In the genomic region with DNA sequence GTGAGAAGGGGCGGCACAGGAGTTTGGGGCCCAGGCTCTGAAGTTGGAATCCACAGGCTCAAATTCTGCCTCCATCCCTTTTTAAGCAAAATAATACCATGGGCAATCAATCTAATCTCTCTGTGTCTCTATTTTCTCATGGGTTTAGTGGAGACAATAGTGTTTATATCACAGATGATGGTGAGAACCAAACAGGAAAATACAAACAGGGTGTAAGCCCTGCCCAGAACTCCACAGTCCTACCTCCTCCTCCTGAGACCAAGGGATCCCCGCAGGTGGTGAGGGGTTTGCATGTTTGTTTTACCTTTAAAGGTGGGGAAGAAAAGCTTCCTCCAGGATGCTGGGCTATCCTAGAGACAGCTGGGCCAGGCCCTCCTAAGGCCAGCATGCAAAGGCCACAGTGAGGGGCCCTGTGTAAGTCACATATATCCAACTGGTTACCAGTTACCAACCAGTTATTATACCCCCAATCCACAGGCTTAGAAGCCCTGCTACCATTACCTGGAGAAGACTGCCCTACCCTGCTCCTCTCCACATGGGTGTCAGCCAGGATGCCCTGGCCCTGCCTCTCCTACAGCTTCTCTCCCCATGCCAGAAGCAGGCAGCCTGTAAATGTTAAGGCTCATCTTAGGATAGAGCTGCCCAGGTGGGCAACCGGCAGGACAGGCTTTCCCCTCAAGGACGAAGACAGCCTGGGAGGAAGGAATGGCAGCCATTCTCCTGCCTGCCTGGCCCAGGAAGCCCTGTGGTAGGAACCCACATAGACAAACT, we compare ENCODE assay signal across 26 cellular contexts.
"Had no signal": no experiment of that assay in that cellular context is flagged by ENCODE, and none has a peak within 500 bp of the region (broad histone marks: within the 10 kb centered on the region; RNA-seq: fewer than 3 reads in every experiment).

No MANE protein-coding gene starts in this region.

- ATAC-seq: activated CD4-positive, alpha-beta T cell treated with anti-CD3 and anti-CD28 coated beads for 36 hours; activated CD8-positive, alpha-beta T cell treated with anti-CD3 and anti-CD28 coated beads, Interleukin-2, amount 10 ng/mL, durations not matched to agents 7 days and 5 days; activated naive CD8-positive, alpha-beta T cell treated with anti-CD3 and anti-CD28 coated beads, Interleukin-2, amount 50 U/mL, for 24 hours; body of pancreas; Panc1; Right ventricle myocardium inferior had no signal

- H3K27me3 Mint-ChIP-seq: activated CD4-positive, alpha-beta T cell treated with anti-CD3 and anti-CD28 coated beads for 36 hours; activated naive CD4-positive, alpha-beta T cell treated with anti-CD3 and anti-CD28 coated beads, Interleukin-2, amount 50 U/mL, for 24 hours; activated naive CD8-positive, alpha-beta T cell treated with anti-CD3 and anti-CD28 coated beads, Interleukin-2, amount 50 U/mL, for 24 hours had no signal

- H3K27me3 ChIP-seq: ascending aorta, body of pancreas had no signal

- H3K9me3 Mint-ChIP-seq: activated naive CD8-positive, alpha-beta T cell treated with anti-CD3 and anti-CD28 coated beads, Interleukin-2, amount 50 U/mL, for 24 hours had no signal

- H3K9ac ChIP-seq: KMS-11, SK-N-SH had no signal

- H3K36me3 ChIP-seq: ascending aorta, SJCRH30 had no signal

- H3K4me3 Mint-ChIP-seq: activated CD4-positive, alpha-beta T cell treated with anti-CD3 and anti-CD28 coated beads for 36 hours; activated CD8-positive, alpha-beta T cell treated with anti-CD3 and anti-CD28 coated beads, Interleukin-2, amount 10 ng/mL, durations not matched to agents 7 days and 5 days; activated naive CD4-positive, alpha-beta T cell treated with anti-CD3 and anti-CD28 coated beads, Interleukin-2, amount 50 U/mL, for 24 hours; activated naive CD8-positive, alpha-beta T cell treated with anti-CD3 and anti-CD28 coated beads, Interleukin-2, amount 50 U/mL, for 24 hours had no signal

- H3K4me1 ChIP-seq: ascending aorta, SJCRH30 had no signal

- H3K27ac Mint-ChIP-seq: activated CD4-positive, alpha-beta T cell treated with anti-CD3 and anti-CD28 coated beads for 36 hours; activated CD8-positive, alpha-beta T cell treated with anti-CD3 and anti-CD28 coated beads, Interleukin-2, amount 10 ng/mL, durations not matched to agents 7 days and 5 days; activated naive CD4-positive, alpha-beta T cell treated with anti-CD3 and anti-CD28 coated beads, Interleukin-2, amount 50 U/mL, for 24 hours; activated naive CD8-positive, alpha-beta T cell treated with anti-CD3 and anti-CD28 coated beads, Interleukin-2, amount 50 U/mL, for 24 hours had no signal

- DNase-seq: activated CD4-positive, alpha-beta T cell treated with anti-CD3 and anti-CD28 coated beads for 36 hours; activated CD8-positive, alpha-beta memory T cell treated with anti-CD3 and anti-CD28 coated beads, Interleukin-2, amount 50 U/mL, for 48 hours; activated CD8-positive, alpha-beta T cell treated with anti-CD3 and anti-CD28 coated beads, Interleukin-2, amount 10 ng/mL, durations not matched to agents 7 days and 5 days; activated naive CD8-positive, alpha-beta T cell treated with anti-CD3 and anti-CD28 coated beads, Interleukin-2, amount 50 U/mL, for 24 hours; activated T-cell treated with anti-CD3 and anti-CD28 coated beads, Interleukin-2, amount 50 U/mL, for 1 hour; amniotic stem cell; body of pancreas; NCI-H1092; NCI-H1417; NCI-H1694; NCI-H2029 treated with DMSO at 0.1 percent for 48 hours; NCI-H345; NCI-H510A treated with DMSO at 0.1 percent for 48 hours; NCI-H69; NK-92 treated with Interleukin-12 subunit alpha and Interleukin-12 subunit beta, amount 100 ng/mL, for 24 hours; OCI-M1; RPMI8226; SJCRH30; SK-N-SH; T-helper 1 cell had no signal

- H3K27ac ChIP-seq: ascending aorta, body of pancreas, KMS-11, SJCRH30, VCaP had no signal

- H3K36me3 Mint-ChIP-seq: activated naive CD4-positive, alpha-beta T cell treated with anti-CD3 and anti-CD28 coated beads, Interleukin-2, amount 50 U/mL, for 24 hours had no signal

- H3K4me3 ChIP-seq: ascending aorta, body of pancreas, SJCRH30 had no signal

- H3K9me3 ChIP-seq: ascending aorta, SJCRH30, SK-N-SH had no signal
